13 cellular contexts compared by ENCODE assay signal in the genomic region with DNA sequence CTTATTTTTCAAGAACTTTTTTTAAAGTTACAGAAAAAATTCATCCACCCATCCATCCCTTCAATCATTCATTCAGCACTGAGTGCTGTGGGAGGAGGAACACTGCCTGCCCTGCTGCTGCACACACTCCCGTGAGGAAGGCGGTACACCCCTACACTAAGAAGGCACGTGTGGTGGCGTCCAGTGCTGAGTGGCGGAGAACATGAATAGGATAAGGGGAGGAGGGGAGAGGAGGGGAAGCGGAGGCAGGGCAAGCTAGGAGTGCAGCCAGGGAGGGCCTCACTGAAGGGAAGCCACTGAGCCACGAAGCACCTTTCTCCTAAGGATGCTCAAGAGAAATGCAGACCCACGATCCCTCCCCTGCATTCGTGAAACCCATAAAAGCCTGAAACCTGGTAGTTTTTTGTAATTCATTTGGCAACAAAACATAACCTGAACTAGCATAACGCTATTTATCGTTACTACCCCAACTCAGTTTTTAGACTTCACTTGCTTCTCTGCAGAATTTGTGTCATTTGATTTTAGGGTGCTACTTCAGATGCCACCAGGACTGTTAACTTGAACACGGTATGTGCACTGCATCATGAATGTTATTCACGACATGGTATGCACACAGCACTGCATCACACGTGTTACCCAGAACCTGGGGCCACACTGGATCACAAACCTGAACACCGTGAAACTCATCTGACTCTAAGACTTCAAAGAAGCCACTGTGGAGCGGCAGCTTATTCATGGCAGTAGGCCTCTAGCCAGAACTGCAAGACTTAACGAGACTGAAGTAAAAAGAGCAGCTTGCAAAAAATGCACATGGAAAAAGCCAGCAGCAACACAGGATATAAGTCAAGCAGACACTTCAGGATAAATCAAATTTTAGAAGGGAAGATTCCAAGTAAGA. TPM values are rescaled to one million over a fixed set of nuclear protein-coding genes. Genes with fewer than 3 reads are reported as not detected.
DNase-seq lines count a peak whose midpoint lies in the region; TF ChIP-seq lines count a peak whose summit lies in the region.
"Had no signal": no experiment of that assay in that cellular context is flagged by ENCODE, and none has a peak within 500 bp of the region (broad histone marks: within the 10 kb centered on the region; RNA-seq: fewer than 3 reads in every experiment).

No MANE protein-coding gene starts in this region.

- TF ChIP-seq EP300 in sigmoid colon (IDR thresholded peaks at IDR 0.05): no peak

- H3K9me3 ChIP-seq in CD4-positive, alpha-beta memory T cell (ENCODE audit: control insufficient read depth in 1 of 2, low read length in 2 of 2): no peaks in the 10 kb centered on the region
- H3K9me3 ChIP-seq in spleen (no peaks in the 10 kb centered on the region), sigmoid colon (no peaks in the 10 kb centered on the region), SJCRH30 (replicated peaks) (no peaks in the 10 kb centered on the region)
- H3K9me3 ChIP-seq: left ventricle myocardium inferior had no signal

- peak overlapping the region in 1 of 2 donors; percentile 23 for H3K4me3 ChIP-seq in CD4-positive, alpha-beta memory T cell (ENCODE audit: low read length in 2 of 2)
- H3K4me3 ChIP-seq in spleen: peak overlapping the region in 4 of 8 donors; percentile 11 to 100 (median 99)
- no peak overlapping the region for H3K4me3 ChIP-seq in sigmoid colon
- no peak overlapping the region for H3K4me3 ChIP-seq in SJCRH30
- H3K4me3 ChIP-seq: left ventricle myocardium inferior had no signal

- peak overlapping the region; percentile 94 to 100 (median 99) for H3K27ac Mint-ChIP-seq in CD4-positive, alpha-beta memory T cell
- no peak overlapping the region for H3K27ac Mint-ChIP-seq in chondrocyte (ENCODE audit: unreplicated experiment)

- no peak for TF ChIP-seq POLR2A in spleen (IDR thresholded peaks at IDR 0.05)
- TF ChIP-seq POLR2A in sigmoid colon (IDR thresholded peaks at IDR 0.05): no peak

- CTCF ChIA-PET in CD4-positive, alpha-beta memory T cell (lab: Charles Lee; ENCODE audit: partially characterized antibody): interaction anchor here (0.9 to 11.7 kb wide), 15 partner anchors 9 to 166 kb away, joined by 3 to 244 read pairs (median 7); partner anchors contain the start of gene CEP43

- 82 to 89% (median 86%) methylated on average over 17 of the region's 17 CpGs for WGBS in spleen, 5 donors
- 84 to 90% methylated on average over 17 of the region's 17 CpGs for WGBS in sigmoid colon, 2 donors

- intact Hi-C loops in CD4-positive, alpha-beta memory T cell (cut with micrococcal nuclease): loop anchor here (1.0 to 10.0 kb wide), 5 partner anchors 36 to 538 kb away; no protein-coding TSS in a partner anchor
- intact Hi-C loops in spleen (cut with DNase I; ENCODE audit: low total_unique reads): no loop called here
- intact Hi-C loops in sigmoid colon (cut with DNase I): loop anchor here (10.0 kb wide), 1 partner anchor 88 kb away; no protein-coding TSS in a partner anchor

- peaks cover 13% of the 10 kb centered on the region for H3K36me3 ChIP-seq in CD4-positive, alpha-beta memory T cell (ENCODE audit: insufficient read depth, low read length)
- peaks cover 0 to 68% (median 6%) of the 10 kb centered on the region in 6 donors for H3K36me3 ChIP-seq in spleen
- H3K36me3 ChIP-seq in sigmoid colon: peaks cover 0 to 11% (median 0%) of the 10 kb centered on the region in 4 donors
- no peaks in the 10 kb centered on the region for H3K36me3 ChIP-seq in SJCRH30
- H3K36me3 ChIP-seq: left ventricle myocardium inferior had no signal

- peak; percentile 24 to 71 (median 50) for DNase-seq in CD4-positive, alpha-beta memory T cell
- peak; percentile 70 for DNase-seq in activated CD4-positive, alpha-beta T cell treated with anti-CD3 and anti-CD28 coated beads for 48 hours
- DNase-seq in astrocyte of the hippocampus (ENCODE audit: low read depth, low spot score): peak; percentile 24
- DNase-seq in spleen: peak; percentile 77
- no peak for DNase-seq in sigmoid colon
- no peak for DNase-seq in chondrocyte (ENCODE audit: low spot score)
- DNase-seq in NCI-H146 (lab: John Stamatoyannopoulos, UW): no peak
- no peak for DNase-seq in SJCRH30
- DNase-seq: GOT3, left ventricle myocardium inferior, NCI-H2171, nucleus accumbens, OCI-M1 had no signal

- H3K36me3 Mint-ChIP-seq in CD4-positive, alpha-beta memory T cell: peaks cover 39 to 47% of the 10 kb centered on the region in 2 donors
- H3K36me3 Mint-ChIP-seq in chondrocyte (ENCODE audit: low read depth): peaks cover 4% of the 10 kb centered on the region

- H3K4me1 ChIP-seq in CD4-positive, alpha-beta memory T cell (ENCODE audit: insufficient read depth, low read length): peaks cover 76% of the 10 kb centered on the region
- peaks cover 36 to 94% (median 84%) of the 10 kb centered on the region in 6 donors for H3K4me1 ChIP-seq in spleen
- H3K4me1 ChIP-seq in sigmoid colon: peaks cover 0 to 21% (median 16%) of the 10 kb centered on the region in 4 donors
- H3K4me1 ChIP-seq in SJCRH30: peaks cover 7% of the 10 kb centered on the region

- peak overlapping the region; percentile 92 for H3K27ac ChIP-seq in CD4-positive, alpha-beta memory T cell (ENCODE audit: low read depth, low read length)
- H3K27ac ChIP-seq in spleen (peak overlapping the region; percentile 35 to 100 (median 92)), sigmoid colon (no peak overlapping the region), SJCRH30 (no peak overlapping the region)
- H3K27ac ChIP-seq: left ventricle myocardium inferior had no signal

- POLR2A ChIA-PET in CD4-positive, alpha-beta memory T cell (lab: Charles Lee; ENCODE audit: partially characterized antibody): interaction anchor here (0.6 to 11.1 kb wide), 15 partner anchors 10 to 170 kb away, joined by 3 to 263 read pairs (median 5); partner anchors contain the start of gene CEP43

- H3K4me1 Mint-ChIP-seq in CD4-positive, alpha-beta memory T cell: peaks cover 56 to 76% (median 66%) of the 10 kb centered on the region in 4 donors
- H3K4me1 Mint-ChIP-seq in chondrocyte (ENCODE audit: low read depth): peaks cover 11% of the 10 kb centered on the region

- H3K9me3 Mint-ChIP-seq in CD4-positive, alpha-beta memory T cell: peaks cover 0 to 6% (median 0%) of the 10 kb centered on the region in 8 donors
- no peaks in the 10 kb centered on the region for H3K9me3 Mint-ChIP-seq in chondrocyte (ENCODE audit: low read depth)

- H3K27me3 ChIP-seq in CD4-positive, alpha-beta memory T cell (ENCODE audit: insufficient read depth, low read length): no peaks in the 10 kb centered on the region
- H3K27me3 ChIP-seq in spleen (replicated peaks in 1 of 7) (no peaks in the 10 kb centered on the region), sigmoid colon (no peaks in the 10 kb centered on the region), SJCRH30 (no peaks in the 10 kb centered on the region)

- TF ChIP-seq CTCF in spleen (IDR thresholded peaks at IDR 0.05 in 8 of 11, conservative IDR thresholded peaks at IDR 0.05 in 3 of 11): no peak
- TF ChIP-seq CTCF in sigmoid colon (IDR thresholded peaks at IDR 0.05): no peak
- no peak for TF ChIP-seq CTCF in chondrocyte (IDR thresholded peaks at IDR 0.05)

- peak overlapping the region; percentile 81 to 100 (median 94) for H3K4me3 Mint-ChIP-seq in CD4-positive, alpha-beta memory T cell
- H3K4me3 Mint-ChIP-seq in chondrocyte (ENCODE audit: unreplicated experiment): no peak overlapping the region

- H3K27me3 Mint-ChIP-seq in CD4-positive, alpha-beta memory T cell: no peaks in the 10 kb centered on the region
- H3K27me3 Mint-ChIP-seq in chondrocyte (ENCODE audit: low read depth): no peaks in the 10 kb centered on the region

RNA-seq across cellular contexts. Expression of gene RNASET2, which starts 3.5 kb away (rescaled TPM):
- total RNA-seq in CD4-positive, alpha-beta memory T cell: 100 to 1,000 TPM; 296 to 306 TPM
- 100 to 1,000 TPM; 544 to 586 TPM for polyA plus RNA-seq in CD4-positive, alpha-beta memory T cell
- 100 to 1,000 TPM; 264 to 676 (median 373) TPM for total RNA-seq in spleen
- 100 to 1,000 TPM; 242 to 392 (median 245) TPM for polyA plus RNA-seq in spleen
- 10 to 100 TPM; 41.0 to 53.1 (median 42.5) TPM for total RNA-seq in sigmoid colon
- polyA plus RNA-seq in sigmoid colon: 10 to 100 TPM; 35.4 to 83.9 (median 43.9) TPM
- total RNA-seq in chondrocyte: 27.0 to 29.4 TPM (median 27.1 TPM) in 3 replicates
- 17.2 and 18.9 TPM in 2 replicates for total RNA-seq in SJCRH30 (2014; rRNA removed; shearing (Covaris generic))

RNA-seq across cellular contexts. Expression of gene CEP43, which starts 46.4 kb away (rescaled TPM):
- total RNA-seq in CD4-positive, alpha-beta memory T cell: 10 to 100 TPM; 19.5 to 24.9 TPM
- polyA plus RNA-seq in CD4-positive, alpha-beta memory T cell: 1 to 10 TPM; 4.1 to 4.4 TPM
- 10 to 100 TPM; 13.1 to 21.8 (median 17.7) TPM for total RNA-seq in spleen
- 10 to 100 TPM in 1 of 3 donors, 1 to 10 TPM in 2; 9.0 to 10.6 (median 9.0) TPM for polyA plus RNA-seq in spleen
- 10 to 100 TPM; 12.8 to 18.0 (median 15.2) TPM for total RNA-seq in sigmoid colon
- 10 to 100 TPM in 2 of 3 donors, 1 to 10 TPM in 1; 6.6 to 19.7 (median 13.7) TPM for polyA plus RNA-seq in sigmoid colon
- total RNA-seq in chondrocyte: 11.7 to 15.4 TPM (median 11.7 TPM) in 3 replicates
- total RNA-seq in SJCRH30 (2014; rRNA removed; shearing (Covaris generic)): 57.5 and 60.2 TPM in 2 replicates

Comparison
In these comparisons a context has a peak if more than half of its experiments do, and no peak if none do; other contexts are left out.
1. DNase-seq: peak in CD4-positive, alpha-beta memory T cell (5 of 5), activated CD4-positive, alpha-beta T cell treated with anti-CD3 and anti-CD28 coated beads for 48 hours (single experiment), astrocyte of the hippocampus (single experiment) and spleen (single experiment); none in sigmoid colon (single experiment), chondrocyte (single experiment), NCI-H146 (single experiment) and SJCRH30 (0 of 2).
2. H3K27ac ChIP-seq: peak in CD4-positive, alpha-beta memory T cell (single experiment) and spleen (8 of 8); none in sigmoid colon (0 of 4) and SJCRH30 (single experiment).